Comparison of ENCODE assay signal across 8 cellular contexts in the genomic region with DNA sequence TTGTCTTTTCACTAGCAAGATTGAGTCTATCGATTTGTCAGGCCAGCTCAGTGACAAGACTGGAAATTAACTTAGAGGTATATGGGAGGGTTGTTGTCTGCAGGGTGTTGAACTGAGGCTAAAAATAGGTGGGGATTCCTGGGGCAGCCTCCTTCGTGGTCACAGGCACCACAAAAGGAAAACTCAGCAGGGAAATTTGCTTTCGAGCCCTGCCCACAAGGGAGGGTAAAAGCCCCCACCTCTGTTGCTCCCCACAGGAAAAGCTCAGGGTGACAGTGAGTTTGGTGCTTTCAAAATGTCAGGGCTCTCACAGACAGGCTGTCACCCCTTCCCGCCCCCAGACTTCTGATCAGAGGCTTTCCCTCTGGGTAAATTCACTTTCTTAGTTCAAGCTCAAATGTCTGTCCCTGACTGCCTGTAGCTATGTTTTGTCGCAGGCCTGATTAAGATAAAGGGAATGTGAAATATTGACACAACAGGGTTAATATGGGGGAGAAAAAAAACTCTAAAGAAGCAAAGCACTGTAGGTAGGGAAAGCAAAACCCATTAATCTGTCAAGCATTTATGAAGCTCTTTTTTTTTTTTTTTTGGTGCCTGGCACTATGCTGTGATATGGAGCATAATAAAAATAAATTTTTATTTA. TPM values are rescaled to one million over a fixed set of nuclear protein-coding genes. Genes with fewer than 3 reads are reported as not detected.
DNase-seq lines count a peak whose midpoint lies in the region; ATAC-seq and TF ChIP-seq lines count a peak whose summit lies in the region.

No MANE protein-coding gene starts in this region.

- H3K9ac ChIP-seq in endodermal cell (ENCODE audit: extremely low read depth, low read length, poor library complexity, severe bottlenecking), result no peak overlapping the region

- no peak for TF ChIP-seq CTCF in endodermal cell (conservative IDR thresholded peaks at IDR 0.05)
- TF ChIP-seq CTCF in upper lobe of right lung (IDR thresholded peaks at IDR 0.05), result no peak

- no peaks in the 10 kb centered on the region for H3K36me3 Mint-ChIP-seq in T-helper 2 cell treated with Interferon-gamma antibody and Interleukin-4, amounts not matched to agents 5 μg/mL and 100 μg/mL, for 36 hours (ENCODE audit: low read depth)
- no peaks in the 10 kb centered on the region for H3K36me3 Mint-ChIP-seq in endodermal cell (ENCODE audit: low read depth)

- H3K27ac Mint-ChIP-seq in T-helper 2 cell treated with Interferon-gamma antibody and Interleukin-4, amounts not matched to agents 5 μg/mL and 100 μg/mL, for 36 hours, result peak overlapping the region; percentile 80
- peak overlapping the region; percentile 9 for H3K27ac Mint-ChIP-seq in endodermal cell

- H3K36me3 ChIP-seq in endodermal cell (ENCODE audit: control insufficient read depth, insufficient read depth, low read length), result no peaks in the 10 kb centered on the region
- H3K36me3 ChIP-seq in upper lobe of right lung, result no peaks in the 10 kb centered on the region

- H3K27me3 ChIP-seq in endodermal cell (ENCODE audit: control insufficient read depth, insufficient read depth, low read length, poor library complexity, severe bottlenecking), result no peaks in the 10 kb centered on the region
- no peaks in the 10 kb centered on the region for H3K27me3 ChIP-seq in upper lobe of right lung

- intact Hi-C loops in upper lobe of right lung (cut with DNase I), result loop anchor here (5.0 to 10.0 kb wide), 2 partner anchors 201 to 279 kb away; no protein-coding TSS in a partner anchor

- no peaks in the 10 kb centered on the region for H3K27me3 Mint-ChIP-seq in T-helper 2 cell treated with Interferon-gamma antibody and Interleukin-4, amounts not matched to agents 5 μg/mL and 100 μg/mL, for 36 hours (ENCODE audit: low read depth)
- no peaks in the 10 kb centered on the region for H3K27me3 Mint-ChIP-seq in endodermal cell (ENCODE audit: insufficient read depth)

- H3K4me1 ChIP-seq in endodermal cell (ENCODE audit: control insufficient read depth, insufficient read depth, low read length) (peaks cover 7% of the 10 kb centered on the region), upper lobe of right lung (peaks cover 23% of the 10 kb centered on the region)

- H3K4me3 ChIP-seq in endodermal cell (ENCODE audit: low read length) (no peak overlapping the region), upper lobe of right lung (no peak overlapping the region)

- H3K9me3 ChIP-seq in endodermal cell (ENCODE audit: control insufficient read depth, low read length), result no peaks in the 10 kb centered on the region
- H3K9me3 ChIP-seq in upper lobe of right lung, result no peaks in the 10 kb centered on the region

- WGBS in endodermal cell (ENCODE audit: insufficient coverage in 1 of 2, insufficient read length in 1 of 2), 2 experiments, result 20 to 56% methylated on average over 1 to 5 of the region's 5 CpGs

- peak overlapping the region; percentile 68 for H3K4me3 Mint-ChIP-seq in T-helper 2 cell treated with Interferon-gamma antibody and Interleukin-4, amounts not matched to agents 5 μg/mL and 100 μg/mL, for 36 hours
- no peak overlapping the region for H3K4me3 Mint-ChIP-seq in endodermal cell

- DNase-seq in EH (ENCODE audit: low read depth), result peak; percentile 56
- peak; percentile 89 for DNase-seq in T-helper 2 cell treated with Interferon-gamma antibody and Interleukin-4, amounts not matched to agents 5 μg/mL and 100 μg/mL, for 36 hours (ENCODE audit: low spot score)
- no peak for DNase-seq in endodermal cell
- no peak for DNase-seq in upper lobe of right lung
- no peak for DNase-seq in NCI-H2081 (lab: John Stamatoyannopoulos, UW)
- no peak for DNase-seq in NCI-H1930 (lab: John Stamatoyannopoulos, UW)
- no peak for DNase-seq in cerebellar cortex (ENCODE audit: low spot score)

- ATAC-seq in GM21825 (IDR thresholded peaks at IDR 0.05; ENCODE audit: unreplicated experiment), result peak; percentile 47
- no peak for ATAC-seq in upper lobe of right lung

- no peaks in the 10 kb centered on the region for H3K9me3 Mint-ChIP-seq in T-helper 2 cell treated with Interferon-gamma antibody and Interleukin-4, amounts not matched to agents 5 μg/mL and 100 μg/mL, for 36 hours
- H3K9me3 Mint-ChIP-seq in endodermal cell, result no peaks in the 10 kb centered on the region

- peaks cover 43% of the 10 kb centered on the region for H3K4me1 Mint-ChIP-seq in T-helper 2 cell treated with Interferon-gamma antibody and Interleukin-4, amounts not matched to agents 5 μg/mL and 100 μg/mL, for 36 hours (ENCODE audit: low read depth)
- peaks cover 20% of the 10 kb centered on the region for H3K4me1 Mint-ChIP-seq in endodermal cell

- H3K27ac ChIP-seq in endodermal cell (ENCODE audit: low read depth, low read length), result no peak overlapping the region
- H3K27ac ChIP-seq in upper lobe of right lung, result peak overlapping the region; percentile 18

RNA-seq across cellular contexts. Expression of gene NFKBIA, which starts 11.7 kb away (rescaled TPM):
- 100 to 1,000 TPM; 148 to 188 TPM for total RNA-seq in endodermal cell
- 64.2 TPM for polyA plus RNA-seq in endodermal cell (2013, experiment 1 of 2)
- polyA plus RNA-seq in endodermal cell (2013, experiment 2 of 2), result 72.6 TPM
- total RNA-seq in upper lobe of right lung, result 361 TPM

Comparison
In these comparisons a context has a peak if more than half of its experiments do, and no peak if none do; other contexts are left out.
1. DNase-seq: peak in EH (single experiment) and T-helper 2 cell treated with Interferon-gamma antibody and Interleukin-4, amounts not matched to agents 5 μg/mL and 100 μg/mL, for 36 hours (single experiment); none in endodermal cell (single experiment), upper lobe of right lung (single experiment), NCI-H2081 (0 of 2), NCI-H1930 (0 of 2) and cerebellar cortex (single experiment).